15 cellular contexts compared by ENCODE assay signal in genomic region chrX:13432776-13433605, GRCh38.
DNase-seq lines count a peak whose midpoint lies in the region; ATAC-seq and TF ChIP-seq lines count a peak whose summit lies in the region.
"Had no signal": no experiment of that assay in that cellular context is flagged by ENCODE, and none has a peak within 500 bp of the region (broad histone marks: within the 10 kb centered on the region; RNA-seq: fewer than 3 reads in every experiment).

No MANE protein-coding gene starts in this region.

- no peak overlapping the region for H2AFZ ChIP-seq in mammary epithelial cell (ENCODE audit: low read depth, low read length)

- no TSS peak for BruUV-seq in mammary epithelial cell (replicated peaks; lab: Mats Ljungman, UMichigan)

- H3K79me2 ChIP-seq in mammary epithelial cell (ENCODE audit: insufficient read depth, low read length): no peaks in the 10 kb centered on the region

- H3K9ac ChIP-seq in mammary epithelial cell (ENCODE audit: insufficient read depth, low read length): no peak overlapping the region
- no peak overlapping the region for H3K9ac ChIP-seq in subcutaneous abdominal adipose tissue (ENCODE audit: low read length in 5 of 5)

- DNase-seq in HFF-Myc (ENCODE audit: extremely low read depth, low read depth) (peak; percentile 39), mammary epithelial cell (no peak), hepatic stellate cell (ENCODE audit: low spot score) (peak; percentile 14), NCI-H2107 (lab: John Stamatoyannopoulos, UW) (no peak), GM13977 (ENCODE audit: low spot score) (no peak)
- DNase-seq in stimulated activated CD4-positive, alpha-beta T cell treated with anti-CD3 and anti-CD28 coated beads, Interleukin-12 subunit alpha, Interleukin-12 subunit beta, amount 100 ng/mL, for 4 hours: no peak
- DNase-seq: naive thymus-derived CD4-positive, alpha-beta T cell; NCI-H2029 treated with DMSO at 0.1 percent for 48 hours; OCI-M1; stimulated activated CD4-positive, alpha-beta T cell treated with anti-CD3 and anti-CD28 coated beads, Interleukin-2, amount 100 ng/mL, for 24 hours; stimulated activated naive CD8-positive, alpha-beta T cell treated with anti-CD3 and anti-CD28 coated beads, Interleukin-15, amount 100 ng/mL, for 72 hours; WERI-Rb-1 had no signal

- WGBS in mammary epithelial cell (ENCODE audit: low coverage, missing lambda C conversion rate): 69% methylated on average over 5 of the region's 5 CpGs

- TF ChIP-seq CTCF in HFF-Myc (IDR thresholded peaks at IDR 0.05; ENCODE audit: low read depth, low read length, missing control alignments): no peak
- no peak for TF ChIP-seq CTCF in mammary epithelial cell (conservative IDR thresholded peaks at IDR 0.05 in 1 of 2, IDR thresholded peaks at IDR 0.05 in 1 of 2; ENCODE audit: extremely low read depth in 1 of 2, insufficient read depth in 1 of 2, low read depth in 1 of 2, low read length in 2 of 2)
- no peak for TF ChIP-seq CTCF in GM13977 (IDR thresholded peaks at IDR 0.05; ENCODE audit: extremely low read depth, insufficient read depth, missing control alignments)

- intact Hi-C loops in mammary epithelial cell (cut with micrococcal nuclease): no loop called here

- H3K27ac ChIP-seq in mammary epithelial cell (ENCODE audit: insufficient read depth, low read depth, low read length) (peak overlapping the region; percentile 38), subcutaneous abdominal adipose tissue (ENCODE audit: low read depth, low read length) (peak overlapping the region; percentile 69)
- H3K27ac ChIP-seq: WERI-Rb-1 had no signal

- H3K4me3 ChIP-seq in HFF-Myc (replicated peaks; ENCODE audit: low read depth, low read length): no peak overlapping the region
- H3K4me3 ChIP-seq in mammary epithelial cell (replicated peaks in 1 of 3; ENCODE audit: insufficient read depth in 1 of 3, low read depth in 2 of 3, low read length in 3 of 3): no peak overlapping the region
- H3K4me3 ChIP-seq in subcutaneous abdominal adipose tissue (ENCODE audit: low read depth in 1 of 5, low read length in 5 of 5): peak overlapping the region in 1 of 5 donors; percentile 13

- H3K27me3 ChIP-seq in mammary epithelial cell (ENCODE audit: insufficient read depth, low read length): no peaks in the 10 kb centered on the region
- H3K27me3 ChIP-seq in subcutaneous abdominal adipose tissue (ENCODE audit: control insufficient read depth in 5 of 5, insufficient read depth in 4 of 5, low read length in 5 of 5): peaks cover 0 to 9% (median 5%) of the 10 kb centered on the region in 5 donors

- H3K4me2 ChIP-seq in mammary epithelial cell (ENCODE audit: insufficient read depth, low read depth, low read length): no peak overlapping the region

- in situ Hi-C loops in mammary epithelial cell (cut with MboI; ENCODE audit: low sequenced_read_pairs in 2 of 2): no loop called here
- in situ Hi-C loops in GM13977 (cut with MboI; ENCODE audit: low pct_unique_long_range_greater_than_20kb, low sequenced_read_pairs, unreplicated experiment): no loop called here

- dilution Hi-C loops in mammary epithelial cell (cut with HindIII; ENCODE audit: low sequenced_read_pairs): no loop called here

- no peak for ATAC-seq in GM21786 (IDR thresholded peaks at IDR 0.05; ENCODE audit: unreplicated experiment)
- ATAC-seq: HepG2; naive thymus-derived CD4-positive, alpha-beta T cell; stimulated activated naive CD8-positive, alpha-beta T cell treated with anti-CD3 and anti-CD28 coated beads, Interleukin-15, amount 100 ng/mL, for 72 hours had no signal

- CTCF ChIA-PET in mammary epithelial cell (lab: Charles Lee; ENCODE audit: low non-redundant PET): no interaction called here

- H3K36me3 ChIP-seq in mammary epithelial cell (ENCODE audit: insufficient read depth, low read length): no peaks in the 10 kb centered on the region
- no peaks in the 10 kb centered on the region for H3K36me3 ChIP-seq in subcutaneous abdominal adipose tissue (ENCODE audit: control insufficient read depth in 5 of 5, insufficient read depth in 5 of 5, low read length in 5 of 5)
- H3K36me3 ChIP-seq: WERI-Rb-1 had no signal

- H3K9me3 ChIP-seq in mammary epithelial cell (replicated peaks; ENCODE audit: insufficient read depth, low read length) (no peaks in the 10 kb centered on the region), subcutaneous abdominal adipose tissue (ENCODE audit: control insufficient read depth in 5 of 5, low read length in 5 of 5) (peaks cover 0 to 7% (median 0%) of the 10 kb centered on the region in 5 donors)

- H3K4me1 ChIP-seq in mammary epithelial cell (ENCODE audit: insufficient read depth, low read length): peaks cover 39% of the 10 kb centered on the region
- peaks cover 3 to 16% (median 14%) of the 10 kb centered on the region in 5 donors for H3K4me1 ChIP-seq in subcutaneous abdominal adipose tissue (ENCODE audit: control insufficient read depth in 5 of 5, insufficient read depth in 5 of 5, low read length in 5 of 5)

- H4K20me1 ChIP-seq in mammary epithelial cell (ENCODE audit: insufficient read depth, low read length): no peaks in the 10 kb centered on the region

Comparison
In these comparisons a context has a peak if more than half of its experiments do, and no peak if none do; other contexts are left out.
1. DNase-seq: peak in HFF-Myc (single experiment) and hepatic stellate cell (single experiment); none in mammary epithelial cell (single experiment), NCI-H2107 (single experiment), GM13977 (single experiment) and stimulated activated CD4-positive, alpha-beta T cell treated with anti-CD3 and anti-CD28 coated beads, Interleukin-12 subunit alpha, Interleukin-12 subunit beta, amount 100 ng/mL, for 4 hours (single experiment).